33 cellular contexts compared by ENCODE assay signal in genomic region chr18:75376004-75376403, GRCh38. TPM values are rescaled to one million over a fixed set of nuclear protein-coding genes. Genes with fewer than 3 reads are reported as not detected.
DNase-seq lines count a peak whose midpoint lies in the region; ATAC-seq lines count a peak whose summit lies in the region.
"Had no signal": no experiment of that assay in that cellular context is flagged by ENCODE, and none has a peak within 500 bp of the region (broad histone marks: within the 10 kb centered on the region; RNA-seq: fewer than 3 reads in every experiment).

No MANE protein-coding gene starts in this region.

- DNase-seq in NCI-H748 (lab: John Stamatoyannopoulos, UW; ENCODE audit: unreplicated experiment) = peak; percentile 57
- no peak for DNase-seq in NCI-H748 treated with DMSO at 0.1 percent for 48 hours (lab: John Stamatoyannopoulos, UW)
- peak; percentile 63 for DNase-seq in H4 (ENCODE audit: low spot score)
- peak; percentile 20 for DNase-seq in RPMI7951 (ENCODE audit: low read depth)
- DNase-seq in foreskin melanocyte = peak; percentile 9
- no peak for DNase-seq in NCI-H187 treated with DMSO at 0.1 percent for 48 hours (lab: John Stamatoyannopoulos, UW)
- no peak for DNase-seq in cortex of kidney (lab: John Stamatoyannopoulos, UW)
- DNase-seq: activated CD4-positive, alpha-beta T cell treated with anti-CD3 and anti-CD28 coated beads, Interleukin-2, amount 50 U/mL, for 1 hour; activated CD8-positive, alpha-beta memory T cell treated with anti-CD3 and anti-CD28 coated beads, Interleukin-2, amount 50 U/mL, for 48 hours; anterior cingulate cortex; EL; esophagus squamous epithelium; HFFc6; KG1; NCI-H1048; NCI-H2029; NCI-H226; NK-92 treated with Interleukin-12 subunit alpha and Interleukin-12 subunit beta, amount 100 ng/mL, for 24 hours had no signal

- ATAC-seq in GM21723 (IDR thresholded peaks at IDR 0.05; ENCODE audit: unreplicated experiment) = no peak
- ATAC-seq: activated naive CD4-positive, alpha-beta T cell treated with anti-CD3 and anti-CD28 coated beads, Interleukin-2, amount 50 U/mL, for 72 hours; Panc1; stimulated activated memory B cell treated with anti-CD40 and anti-IgM and Interleukin-4, amounts not matched to agents 10 μg/mL and 1 μg/mL and 100 μg/mL, for 72 hours had no signal

RNA-seq across cellular contexts. Expression of gene SMIM21, which starts 51.5 kb away (rescaled TPM):
- not detected in 2 replicates for total RNA-seq in H4 (2014; rRNA removed; shearing (Covaris generic))
- not detected in 2 replicates for total RNA-seq in RPMI7951 (2014; rRNA removed; shearing (Covaris generic))
- total RNA-seq: A673; activated naive CD4-positive, alpha-beta T cell treated with anti-CD3 and anti-CD28 coated beads, Interleukin-2, amount 50 U/mL, for 72 hours; activated T-helper 2 cell treated with anti-CD3 and anti-CD28 coated beads, Interferon-gamma antibody, Interleukin-2, Interleukin-4, amounts not matched to agents 10 μg/mL and 5 μg/mL and 100 μg/mL, durations not matched to agents 14 hours and 24 hours and 36 hours; B cell; cardiac muscle cell; esophagus squamous epithelium; HFFc6; HT-29; liver; natural killer cell treated with Interleukin-12 subunit alpha and Interleukin-12 subunit beta and Interleukin-15 and Interleukin-18, amount 100 ng/mL, for 72 hours; osteocyte; renal cortical epithelial cell; T-helper 1 cell treated with Interleukin-12 subunit alpha and Interleukin-12 subunit beta and Interleukin-4 antibody, amounts not matched to agents 30 ng/mL and 1 ng/mL, for 36 hours; temporal lobe had no signal

Comparison
In these comparisons a context has a peak if more than half of its experiments do, and no peak if none do; other contexts are left out.
1. DNase-seq: peak in NCI-H748 (single experiment), H4 (single experiment), RPMI7951 (single experiment) and foreskin melanocyte (single experiment); none in NCI-H748 treated with DMSO at 0.1 percent for 48 hours (single experiment), NCI-H187 treated with DMSO at 0.1 percent for 48 hours (single experiment) and cortex of kidney (single experiment).